1 cellular context compared by ENCODE assay signal in genomic region chr4:76950052-76950845, GRCh38.
A peak's percentile ranks its signal among the peaks of the same experiment; 100 is the strongest.
TF ChIP-seq lines count a peak whose summit lies in the region.

No MANE protein-coding gene starts in this region.

TF ChIP-seq in GM12878, 131 proteins besides CTCF, POLR2A, EP300 and RAD21:
- peak; percentile 34; the same call in 1 of the 2 replicates for TF ChIP-seq SIN3A (IDR thresholded peaks at IDR 0.05; ENCODE audit: low read depth, low read length)
- TF ChIP-seq EGR1 (IDR thresholded peaks at IDR 0.05; ENCODE audit: borderline replicate concordance in 1 of 2, low read depth in 2 of 2, low read length in 2 of 2), result peak in 1 of 2 experiments; percentile 54; a peak in 1 of 3 replicates
- TF ChIP-seq DPF2 (IDR thresholded peaks at IDR 0.05), result no peak
- TF ChIP-seq, protein P1, sequence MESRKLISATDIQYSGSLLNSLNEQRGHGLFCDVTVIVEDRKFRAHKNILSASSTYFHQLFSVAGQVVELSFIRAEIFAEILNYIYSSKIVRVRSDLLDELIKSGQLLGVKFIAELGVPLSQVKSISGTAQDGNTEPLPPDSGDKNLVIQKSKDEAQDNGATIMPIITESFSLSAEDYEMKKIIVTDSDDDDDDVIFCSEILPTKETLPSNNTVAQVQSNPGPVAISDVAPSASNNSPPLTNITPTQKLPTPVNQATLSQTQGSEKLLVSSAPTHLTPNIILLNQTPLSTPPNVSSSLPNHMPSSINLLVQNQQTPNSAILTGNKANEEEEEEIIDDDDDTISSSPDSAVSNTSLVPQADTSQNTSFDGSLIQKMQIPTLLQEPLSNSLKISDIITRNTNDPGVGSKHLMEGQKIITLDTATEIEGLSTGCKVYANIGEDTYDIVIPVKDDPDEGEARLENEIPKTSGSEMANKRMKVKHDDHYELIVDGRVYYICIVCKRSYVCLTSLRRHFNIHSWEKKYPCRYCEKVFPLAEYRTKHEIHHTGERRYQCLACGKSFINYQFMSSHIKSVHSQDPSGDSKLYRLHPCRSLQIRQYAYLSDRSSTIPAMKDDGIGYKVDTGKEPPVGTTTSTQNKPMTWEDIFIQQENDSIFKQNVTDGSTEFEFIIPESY (IDR thresholded peaks at IDR 0.05), result no peak
- 0 out of 2 replicates have a peak, but pooled peaks have one; percentile 53 for TF ChIP-seq MLLT1 (IDR thresholded peaks at IDR 0.05)
- TF ChIP-seq RELB (IDR thresholded peaks at IDR 0.05; ENCODE audit: low read depth), result peak; percentile 65; the same call in 1 of the 2 replicates
- 0 out of 2 replicates have a peak, but pooled peaks have one; percentile 23 for TF ChIP-seq MTA2 (IDR thresholded peaks at IDR 0.05; ENCODE audit: low read depth)
- peak; percentile 15; the same call in 1 of the 2 replicates for TF ChIP-seq LARP7 (IDR thresholded peaks at IDR 0.05)
- no peak for TF ChIP-seq BCL11A (IDR thresholded peaks at IDR 0.05; ENCODE audit: low read depth, low read length)
- 0 out of 2 replicates have a peak, but pooled peaks have one; percentile 2 for TF ChIP-seq NKRF (conservative IDR thresholded peaks at IDR 0.05)
- TF ChIP-seq NR2F1 (conservative IDR thresholded peaks at IDR 0.05), result 0 out of 2 replicates have a peak, but pooled peaks have one; percentile 29
- peak; percentile 60; the same call in 1 of the 2 replicates for TF ChIP-seq IKZF1 (conservative IDR thresholded peaks at IDR 0.05)
- TF ChIP-seq RUNX3 (IDR thresholded peaks at IDR 0.05; ENCODE audit: low read length), result 0 out of 2 replicates have a peak, but pooled peaks have one; percentile 20
- TF ChIP-seq TAF1 (IDR thresholded peaks at IDR 0.05; ENCODE audit: borderline replicate concordance, low read depth, low read length), result 0 out of 2 replicates have a peak, but pooled peaks have one; percentile 12
